In genomic region chr10:19922236-19922963, GRCh38 we compare ENCODE assay signal across 11 cellular contexts.
DNase-seq lines count a peak whose midpoint lies in the region; ATAC-seq, FAIRE-seq and TF ChIP-seq lines count a peak whose summit lies in the region.
"Had no signal": no experiment of that assay in that cellular context is flagged by ENCODE, and none has a peak within 500 bp of the region (broad histone marks: within the 10 kb centered on the region; RNA-seq: fewer than 3 reads in every experiment).

No MANE protein-coding gene starts in this region.

- peaks cover 67% of the 10 kb centered on the region for H3K4me1 Mint-ChIP-seq in brain
- H3K4me1 Mint-ChIP-seq: naive B cell had no signal

- H3K4me1 ChIP-seq in small intestine (ENCODE audit: control insufficient read depth in 2 of 2, insufficient read depth in 1 of 2, low read depth in 1 of 2, low read length in 1 of 2) (peaks cover 2 to 5% of the 10 kb centered on the region in 2 donors), BE2C (no peaks in the 10 kb centered on the region)

- H3K4me3 Mint-ChIP-seq in brain = peak overlapping the region in 1 of 5 experiments; percentile 20
- H3K4me3 Mint-ChIP-seq: naive B cell had no signal

- peak overlapping the region; percentile 65 to 72 for H3K27ac ChIP-seq in small intestine (ENCODE audit: low read depth in 1 of 2, low read length in 1 of 2)

- TF ChIP-seq CTCF in brain (conservative IDR thresholded peaks at IDR 0.05) (no peak), BE2C (IDR thresholded peaks at IDR 0.05; ENCODE audit: low read depth, low read length) (no peak)

- 49 to 65% (median 60%) methylated on average over 3 of the region's 3 CpGs for WGBS in small intestine, 3 donors

- no peaks in the 10 kb centered on the region for H3K27me3 ChIP-seq in small intestine (ENCODE audit: control insufficient read depth in 2 of 2, insufficient read depth in 2 of 2, low read length in 2 of 2)
- no peaks in the 10 kb centered on the region for H3K27me3 ChIP-seq in BE2C

- H3K27ac Mint-ChIP-seq in brain = peak overlapping the region in 3 of 5 experiments; percentile 32 to 91 (median 70)

- peak; percentile 65 for DNase-seq in GM03348 (ENCODE audit: low spot score)
- peak; percentile 5 for DNase-seq in hepatic stellate cell (ENCODE audit: low spot score)
- peak; percentile 86 for DNase-seq in small intestine
- DNase-seq in BE2C = no peak
- DNase-seq in activated CD4-positive, CD25-positive, alpha-beta regulatory T cell treated with anti-CD3 and anti-CD28 coated beads, Interleukin-2, amount 50 U/mL, for 72 hours = no peak
- DNase-seq in activated CD4-positive, alpha-beta T cell treated with anti-CD3 and anti-CD28 coated beads, Interleukin-2, amount 50 U/mL, for 4 hours = no peak
- DNase-seq: naive B cell, NCI-H526 had no signal

- H3K4me3 ChIP-seq in small intestine (ENCODE audit: low read depth in 1 of 2, low read length in 2 of 2) (no peak overlapping the region), BE2C (ENCODE audit: low read depth, low read length) (no peak overlapping the region)

- no peaks in the 10 kb centered on the region for H3K27me3 Mint-ChIP-seq in brain
- H3K27me3 Mint-ChIP-seq: naive B cell had no signal

- H3K9me3 Mint-ChIP-seq in brain = peaks cover 0 to 4% (median 0%) of the 10 kb centered on the region in 5 experiments

- no peak for ATAC-seq in GM19035 (IDR thresholded peaks at IDR 0.05; ENCODE audit: unreplicated experiment)
- ATAC-seq: activated CD4-positive, CD25-positive, alpha-beta regulatory T cell treated with anti-CD3 and anti-CD28 coated beads, Interleukin-2, amount 50 U/mL, for 24 hours had no signal

- FAIRE-seq in small intestine (lab: Jason Lieb, UNC) = no peak

- no peaks in the 10 kb centered on the region for H3K36me3 ChIP-seq in small intestine (ENCODE audit: control insufficient read depth in 2 of 2, insufficient read depth in 2 of 2, low read length in 2 of 2)
- H3K36me3 ChIP-seq in BE2C = no peaks in the 10 kb centered on the region

- H3K9me3 ChIP-seq in small intestine (ENCODE audit: control insufficient read depth, low read depth) = no peaks in the 10 kb centered on the region
- no peaks in the 10 kb centered on the region for H3K9me3 ChIP-seq in BE2C

- H3K36me3 Mint-ChIP-seq in brain = no peaks in the 10 kb centered on the region
- H3K36me3 Mint-ChIP-seq: naive B cell had no signal

Comparison
In these comparisons a context has a peak if more than half of its experiments do, and no peak if none do; other contexts are left out.
1. DNase-seq: peak in GM03348 (single experiment), hepatic stellate cell (single experiment) and small intestine (single experiment); none in BE2C (single experiment), activated CD4-positive, CD25-positive, alpha-beta regulatory T cell treated with anti-CD3 and anti-CD28 coated beads, Interleukin-2, amount 50 U/mL, for 72 hours (single experiment) and activated CD4-positive, alpha-beta T cell treated with anti-CD3 and anti-CD28 coated beads, Interleukin-2, amount 50 U/mL, for 4 hours (0 of 2).